Comparison of ENCODE assay signal across 28 cellular contexts in the genomic region with DNA sequence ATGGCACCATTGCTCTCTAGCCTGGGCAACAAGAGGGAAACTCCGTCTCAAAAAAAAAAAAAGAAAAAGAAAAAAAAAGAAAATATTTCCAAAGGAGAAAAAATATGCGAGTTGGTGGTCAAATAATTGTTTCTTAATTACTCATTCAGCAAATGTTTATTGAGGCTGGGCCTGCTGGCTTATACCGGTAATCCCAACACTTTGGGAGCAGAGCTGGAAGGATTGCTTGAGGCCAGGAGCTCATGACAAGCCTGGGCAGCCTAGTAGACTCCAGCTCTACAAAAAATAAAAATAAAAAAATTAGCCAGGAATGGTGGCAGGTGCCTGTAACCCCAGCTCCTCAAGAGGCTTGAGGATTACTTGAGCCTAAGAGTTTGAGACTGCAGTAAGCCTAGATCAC. TPM values are rescaled to one million over a fixed set of nuclear protein-coding genes. Genes with fewer than 3 reads are reported as not detected.
DNase-seq lines count a peak whose midpoint lies in the region; ATAC-seq, FAIRE-seq and TF ChIP-seq lines count a peak whose summit lies in the region.
"Had no signal": no experiment of that assay in that cellular context is flagged by ENCODE, and none has a peak within 500 bp of the region (broad histone marks: within the 10 kb centered on the region; RNA-seq: fewer than 3 reads in every experiment).

No MANE protein-coding gene starts in this region.

- H3K36me3 Mint-ChIP-seq in CD4-positive, alpha-beta memory T cell, result peaks cover 0 to 7% of the 10 kb centered on the region in 2 donors

- H2AFZ ChIP-seq in GM12878 (ENCODE audit: control insufficient read depth, low read depth, low read length) (peak overlapping the region; percentile 17; the same call in 1 of the 2 replicates), trophoblast cell (ENCODE audit: insufficient read depth, low read length, poor library complexity) (no peak overlapping the region)
- H2AFZ ChIP-seq: PC-9 had no signal

- no peaks in the 10 kb centered on the region for H4K20me1 ChIP-seq in GM12878 (ENCODE audit: control insufficient read depth, insufficient read depth)

- H3K4me2 ChIP-seq in GM12878 (ENCODE audit: control insufficient read depth, insufficient read depth) (no peak overlapping the region), trophoblast cell (ENCODE audit: low read length) (no peak overlapping the region)
- H3K4me2 ChIP-seq: PC-9 had no signal

- no peak for TF ChIP-seq POLR2A in GM12878 (IDR thresholded peaks at IDR 0.05; ENCODE audit: low read depth, low read length)

- no peak overlapping the region for H3K23ac ChIP-seq in trophoblast cell (ENCODE audit: low read length)

- TF ChIP-seq RAD21 in GM12878 (IDR thresholded peaks at IDR 0.05; ENCODE audit: insufficient read depth, low read depth, low read length), result no peak

- no peak overlapping the region for H2BK12ac ChIP-seq in trophoblast cell (ENCODE audit: low read length)

- no peak for TF ChIP-seq EP300 in GM12878 (IDR thresholded peaks at IDR 0.05; ENCODE audit: borderline replicate concordance in 1 of 2, control insufficient read depth in 1 of 2, low read depth in 2 of 2, low read length in 2 of 2)

- H3K36me3 ChIP-seq in GM12878 (ENCODE audit: control insufficient read depth in 2 of 2, insufficient read depth in 2 of 2, low read length in 1 of 2), result no peaks in the 10 kb centered on the region; a peak in 1 of 4 replicates
- no peaks in the 10 kb centered on the region for H3K36me3 ChIP-seq in trophoblast cell (ENCODE audit: control insufficient read depth in 1 of 2, insufficient read depth in 2 of 2, low read length in 2 of 2)
- H3K36me3 ChIP-seq in CD4-positive, alpha-beta memory T cell (ENCODE audit: insufficient read depth, low read length), result no peaks in the 10 kb centered on the region

- H3K9me3 ChIP-seq in GM12878 (replicated peaks; ENCODE audit: control insufficient read depth, insufficient read depth, low read length) (no peaks in the 10 kb centered on the region; the same call in 2 of the 3 replicates), trophoblast cell (ENCODE audit: insufficient read depth, low read depth, low read length) (no peaks in the 10 kb centered on the region)
- H3K9me3 ChIP-seq in CD4-positive, alpha-beta memory T cell (ENCODE audit: control insufficient read depth in 1 of 2, low read length in 2 of 2), result no peaks in the 10 kb centered on the region

- FAIRE-seq in GM12878 (lab: Jason Lieb, UNC), result no peak
- FAIRE-seq: H1, HepG2 had no signal

- no TSS peak for BruUV-seq in GM12878 (replicated peaks; lab: Mats Ljungman, UMichigan)

- RAD21 ChIA-PET in GM12878 (lab: Charles Lee; ENCODE audit: unreplicated experiment), result interaction anchor here (0.8 to 2.1 kb wide), 3 partner anchors 8 to 44 kb away, joined by 4 to 10 read pairs (median 5); partner anchors contain the start of gene RPUSD2

- H3K27ac ChIP-seq in GM12878 (ENCODE audit: control insufficient read depth, insufficient read depth) (0 out of 2 replicates have a peak overlapping the region, but pooled peaks have one; percentile 25), trophoblast cell (ENCODE audit: low read depth, low read length) (no peak overlapping the region)
- H3K27ac ChIP-seq in CD4-positive, alpha-beta memory T cell (ENCODE audit: low read depth, low read length), result no peak overlapping the region
- H3K27ac ChIP-seq: C4-2B, PC-9 had no signal

- no peak overlapping the region for H3K4me3 Mint-ChIP-seq in CD4-positive, alpha-beta memory T cell
- H3K4me3 Mint-ChIP-seq: B cell; T-helper 1 cell treated with Interleukin-12 subunit alpha and Interleukin-12 subunit beta and Interleukin-4 antibody, amounts not matched to agents 30 μg/mL and 1 μg/mL, for 36 hours had no signal

- H3K4ac ChIP-seq in trophoblast cell (ENCODE audit: low read depth, low read length), result peak overlapping the region; percentile 36

- H2BK5ac ChIP-seq in trophoblast cell (ENCODE audit: low read depth, low read length, poor library complexity), result no peak overlapping the region

- intact Hi-C loops in GM12878 (cut with micrococcal nuclease; ENCODE audit: unreplicated experiment), result loop anchor here (10.0 kb wide), 2 partner anchors 153 to 277 kb away; partner anchors contain the start of genes BAHD1 and RHOV
- intact Hi-C loops in CD4-positive, alpha-beta memory T cell (cut with micrococcal nuclease), result loop anchor here (10.0 kb wide), 1 partner anchor 157 kb away; the partner anchor contains the start of gene RMDN3

- H2BK120ac ChIP-seq in trophoblast cell (ENCODE audit: insufficient read depth, low read length, poor library complexity), result no peak overlapping the region

- no peaks in the 10 kb centered on the region for H3K27me3 ChIP-seq in GM12878 (replicated peaks in 1 of 2; ENCODE audit: control insufficient read depth in 2 of 2, insufficient read depth in 2 of 2, low read length in 1 of 2)
- H3K27me3 ChIP-seq in trophoblast cell (ENCODE audit: insufficient read depth, low read length), result no peaks in the 10 kb centered on the region
- H3K27me3 ChIP-seq in CD4-positive, alpha-beta memory T cell (ENCODE audit: insufficient read depth, low read length), result no peaks in the 10 kb centered on the region

- peaks cover 4% of the 10 kb centered on the region; the same call in 1 of the 2 replicates for H3K4me1 ChIP-seq in GM12878 (ENCODE audit: control insufficient read depth, insufficient read depth, low read length)
- no peaks in the 10 kb centered on the region for H3K4me1 ChIP-seq in trophoblast cell (ENCODE audit: control insufficient read depth in 1 of 2, insufficient read depth in 2 of 2, low read length in 2 of 2)
- H3K4me1 ChIP-seq in CD4-positive, alpha-beta memory T cell (ENCODE audit: insufficient read depth, low read length), result peaks cover 16% of the 10 kb centered on the region

- SMC1A ChIA-PET in GM12878 (lab: Charles Lee; ENCODE audit: uncharacterized antibody, unreplicated experiment), result interaction anchor here (0.6 to 2.0 kb wide), 10 partner anchors 8 to 158 kb away, joined by 3 to 12 read pairs (median 4); partner anchors contain the start of gene CCDC32

- peaks cover 63% of the 10 kb centered on the region for H3K79me2 ChIP-seq in GM12878 (ENCODE audit: control insufficient read depth, insufficient read depth, low read length)
- H3K79me2 ChIP-seq in trophoblast cell (ENCODE audit: control insufficient read depth, insufficient read depth, low read length, poor library complexity), result peaks cover 5% of the 10 kb centered on the region

- no peaks in the 10 kb centered on the region for H3K27me3 Mint-ChIP-seq in CD4-positive, alpha-beta memory T cell
- H3K27me3 Mint-ChIP-seq: B cell had no signal

- POLR2A ChIA-PET in GM12878 (lab: Charles Lee), result interaction anchor here (0.5 to 1.0 kb wide), 5 partner anchors 9 to 276 kb away, joined by 3 to 4 read pairs (median 3); partner anchors contain the start of gene RHOV
- POLR2A ChIA-PET in CD4-positive, alpha-beta memory T cell (lab: Charles Lee; ENCODE audit: partially characterized antibody), result interaction anchor here (1.7 kb wide), 1 partner anchor 29 kb away, joined by 5 read pairs; the partner anchor contains the start of gene RPUSD2

- no peak overlapping the region for H3K27ac Mint-ChIP-seq in CD4-positive, alpha-beta memory T cell
- H3K27ac Mint-ChIP-seq: B cell; T-helper 1 cell treated with Interleukin-12 subunit alpha and Interleukin-12 subunit beta and Interleukin-4 antibody, amounts not matched to agents 30 μg/mL and 1 μg/mL, for 36 hours had no signal

- in situ Hi-C loops in GM12878 (cut with MboI), result no loop called here

- H3K14ac ChIP-seq in trophoblast cell (ENCODE audit: low read length), result no peak overlapping the region

- ATAC-seq in GM12878, result no peak
- ATAC-seq: HepG2 had no signal

- no peak overlapping the region for H3K18ac ChIP-seq in trophoblast cell (ENCODE audit: low read length)

- CTCF ChIA-PET in GM12878 (lab: Yijun Ruan, JAX), result interaction anchor here (0.7 to 6.7 kb wide), 8 partner anchors 8 to 156 kb away, joined by 3 to 50 read pairs (median 4); no protein-coding TSS in a partner anchor
- CTCF ChIA-PET in CD4-positive, alpha-beta memory T cell (lab: Charles Lee; ENCODE audit: partially characterized antibody), result interaction anchor here (0.7 to 6.4 kb wide), 3 partner anchors 9 to 132 kb away, joined by 3 to 58 read pairs (median 3); no protein-coding TSS in a partner anchor

- DNase-seq in EH (ENCODE audit: low read depth), result peak; percentile 43
- peak; percentile 59 for DNase-seq in M059J (ENCODE audit: low read depth)
- no peak for DNase-seq in GM12878 (ENCODE audit: low read depth, low spot score)
- no peak for DNase-seq in trophoblast cell
- DNase-seq in GM19238 (ENCODE audit: insufficient read length, low spot score), result no peak
- DNase-seq in CD4-positive, alpha-beta memory T cell, result no peak
- DNase-seq in cerebellar nuclear complex (lab: John Stamatoyannopoulos, UW), result no peak
- DNase-seq: CD8-positive, alpha-beta memory T cell; DMS 273 treated with DMSO at 0.1 percent for 48 hours; DMS79; HCEC 1CT; Karpas-422; MV-4-11; NCI-H1105; NCI-H1436 treated with DMSO at 0.1 percent for 48 hours; NCI-H187 treated with DMSO at 0.1 percent for 48 hours; NCI-H2171 treated with DMSO at 0.1 percent for 48 hours; NCI-H524; NCI-H774; PC-9; RPMI8226; SHP77 treated with DMSO at 0.1 percent for 48 hours; SW 1271 had no signal

- WGBS in GM12878 (ENCODE audit: insufficient coverage, insufficient replicate concordance, low lambda C conversion rate, missing lambda C conversion rate), result 33% methylated on average over 2 of the region's 3 CpGs
- no CpG with 5 or more reads among the region's 3 CpGs for WGBS in trophoblast cell (ENCODE audit: extremely low coverage, insufficient coverage, insufficient read length)

- H3K4me3 ChIP-seq in GM12878, result no peak overlapping the region
- H3K4me3 ChIP-seq in trophoblast cell (ENCODE audit: low read depth, low read length), result no peak overlapping the region
- H3K4me3 ChIP-seq in CD4-positive, alpha-beta memory T cell (ENCODE audit: low read length in 2 of 2), result no peak overlapping the region
- H3K4me3 ChIP-seq: PC-9 had no signal

- TF ChIP-seq CTCF in GM12878 (IDR thresholded peaks at IDR 0.05 in 2 of 3, conservative IDR thresholded peaks at IDR 0.05 in 1 of 3; ENCODE audit: control insufficient read depth in 2 of 3, extremely low read depth in 1 of 3, insufficient read depth in 1 of 3, low read depth in 3 of 3, low read length in 3 of 3), result no peak

- peaks cover 12 to 20% (median 15%) of the 10 kb centered on the region in 4 donors for H3K4me1 Mint-ChIP-seq in CD4-positive, alpha-beta memory T cell

- no peak overlapping the region for H4K91ac ChIP-seq in trophoblast cell (ENCODE audit: low read depth, low read length)

- no peak overlapping the region for H4K12ac ChIP-seq in trophoblast cell (ENCODE audit: low read depth, low read length)

- H2AK5ac ChIP-seq in trophoblast cell (ENCODE audit: low read length), result no peak overlapping the region

- H3K79me1 ChIP-seq in trophoblast cell (ENCODE audit: low read length), result peaks cover 3% of the 10 kb centered on the region

- H3K9ac ChIP-seq in GM12878 (ENCODE audit: control insufficient read depth, insufficient read depth, low read length), result no peak overlapping the region
- no peak overlapping the region for H3K9ac ChIP-seq in trophoblast cell (ENCODE audit: low read length)

- no peak overlapping the region for H4K8ac ChIP-seq in trophoblast cell (ENCODE audit: low read depth, low read length)

- peaks cover 0 to 5% (median 0%) of the 10 kb centered on the region in 8 donors for H3K9me3 Mint-ChIP-seq in CD4-positive, alpha-beta memory T cell
- H3K9me3 Mint-ChIP-seq: CD8-positive, alpha-beta memory T cell; T-helper 1 cell treated with Interleukin-12 subunit alpha and Interleukin-12 subunit beta and Interleukin-4 antibody, amounts not matched to agents 30 μg/mL and 1 μg/mL, for 36 hours had no signal

RNA-seq across cellular contexts. Expression of gene KNL1, which starts 4.1 kb away (rescaled TPM):
- total RNA-seq in M059J (2014; rRNA removed; shearing (Covaris generic)), result 32.1 and 33.9 TPM in 2 replicates
- total RNA-seq in GM12878 (2013; cell fraction: nucleolus; rRNA removed), result 58.7 and 140 TPM in 2 replicates
- total RNA-seq in GM12878 (2014; rRNA removed) (31.3 and 41.5 TPM in 2 replicates), GM12878 (2014; rRNA removed; fragmentation: Illumina TruSeq; extraction: Trizol) (55.5 and 58.1 TPM in 2 replicates), GM12878 (2021) (25.7 and 29.3 TPM in 2 replicates)
- 3.3 TPM for polyA plus RNA-seq in GM12878 (2011; ENCODE audit: low read depth)
- polyA plus RNA-seq in GM12878 (2011; rRNA removed) (44.1 and 73.9 TPM in 2 replicates), GM12878 (2014; fragmentation: Illumina TruSeq; extraction: Trizol) (42.7 and 44.0 TPM in 2 replicates), GM12878 (2014; fragmentation: Nextera tagmentation; extraction: Ambion mirVana) (10 to 100 TPM; 10.9 to 15.8 TPM), GM12878 (2014; rRNA removed) (11.2 and 12.1 TPM in 2 replicates), GM12878 (2016; fragmentation: Nextera tagmentation; extraction: Ambion mirVana) (10 to 100 TPM; 26.3 to 30.5 TPM)
- polyA plus RNA-seq in GM12878 (2011; cell fraction: cytosol; rRNA removed), result 12.2 and 13.2 TPM in 2 replicates
- polyA plus RNA-seq in GM12878 (2011; cell fraction: nucleus; rRNA removed), result 29.8 and 35.3 TPM in 2 replicates
- polyA plus RNA-seq in GM12878 (2012), result 7.5 and 7.8 TPM in 2 replicates
- 43.3 and 73.0 TPM in 2 replicates for polyA minus RNA-seq in GM12878 (2011; rRNA and poly(A)+ RNA removed)
- polyA minus RNA-seq in GM12878 (2011; cell fraction: cytosol; rRNA and poly(A)+ RNA removed), result 21.1 and 26.9 TPM in 2 replicates
- polyA minus RNA-seq in GM12878 (2011; cell fraction: nucleus; rRNA and poly(A)+ RNA removed), result 29.4 and 43.6 TPM in 2 replicates
- polyA plus RNA-seq in trophoblast cell (2013), result 10.1 and 11.0 TPM in 2 replicates
- total RNA-seq in CD4-positive, alpha-beta memory T cell, result 1 to 10 TPM in 1 of 2 experiments, under 1 TPM in 1; 0.99 to 1.2 TPM
- under 1 TPM in 1 of 2 donors, not detected in 1; 0.10 TPM for polyA plus RNA-seq in CD4-positive, alpha-beta memory T cell

RNA-seq across cellular contexts. Expression of gene RPUSD2, which starts 29.0 kb away (rescaled TPM):
- total RNA-seq in M059J (2014; rRNA removed; shearing (Covaris generic)), result 9.4 and 11.0 TPM in 2 replicates
- total RNA-seq in GM12878 (2013; cell fraction: nucleolus; rRNA removed), result 11.6 and 15.9 TPM in 2 replicates
- total RNA-seq in GM12878 (2014; rRNA removed), result 25.5 and 26.0 TPM in 2 replicates
- 13.1 and 14.4 TPM in 2 replicates for total RNA-seq in GM12878 (2014; rRNA removed; fragmentation: Illumina TruSeq; extraction: Trizol)
- 22.7 and 26.1 TPM in 2 replicates for total RNA-seq in GM12878 (2021)
- 6.1 TPM for polyA plus RNA-seq in GM12878 (2011; ENCODE audit: low read depth)
- 7.4 and 16.2 TPM in 2 replicates for polyA plus RNA-seq in GM12878 (2011; rRNA removed)
- 14.9 and 20.1 TPM in 2 replicates for polyA plus RNA-seq in GM12878 (2011; cell fraction: cytosol; rRNA removed)
- polyA plus RNA-seq in GM12878 (2011; cell fraction: nucleus; rRNA removed), result 9.4 and 13.7 TPM in 2 replicates
- 10.8 and 11.7 TPM in 2 replicates for polyA plus RNA-seq in GM12878 (2012)
- polyA plus RNA-seq in GM12878 (2014; fragmentation: Illumina TruSeq; extraction: Trizol), result 8.5 and 12.7 TPM in 2 replicates
- polyA plus RNA-seq in GM12878 (2014; fragmentation: Nextera tagmentation; extraction: Ambion mirVana), result 1 to 10 TPM; 4.0 to 8.7 TPM
- polyA plus RNA-seq in GM12878 (2014; rRNA removed), result 20.9 and 26.5 TPM in 2 replicates
- polyA plus RNA-seq in GM12878 (2016; fragmentation: Nextera tagmentation; extraction: Ambion mirVana), result 10 to 100 TPM; 29.5 to 33.3 TPM
- polyA minus RNA-seq in GM12878 (2011; rRNA and poly(A)+ RNA removed), result 21.3 and 25.2 TPM in 2 replicates
- 7.4 and 7.5 TPM in 2 replicates for polyA minus RNA-seq in GM12878 (2011; cell fraction: cytosol; rRNA and poly(A)+ RNA removed)
- polyA minus RNA-seq in GM12878 (2011; cell fraction: nucleus; rRNA and poly(A)+ RNA removed), result 5.7 and 17.0 TPM in 2 replicates
- polyA plus RNA-seq in trophoblast cell (2013), result 6.3 and 6.5 TPM in 2 replicates
- total RNA-seq in CD4-positive, alpha-beta memory T cell, result 10 to 100 TPM; 13.6 to 15.1 TPM
- 10 to 100 TPM; 19.4 to 25.0 TPM for polyA plus RNA-seq in CD4-positive, alpha-beta memory T cell

RNA-seq across cellular contexts. Expression of gene CCDC32, which starts 33.3 kb away (rescaled TPM):
- 13.3 and 24.9 TPM in 2 replicates for total RNA-seq in M059J (2014; rRNA removed; shearing (Covaris generic))
- total RNA-seq in GM12878 (2013; cell fraction: nucleolus; rRNA removed), result 50.4 and 56.8 TPM in 2 replicates
- total RNA-seq in GM12878 (2014; rRNA removed) (30.2 and 47.0 TPM in 2 replicates), GM12878 (2014; rRNA removed; fragmentation: Illumina TruSeq; extraction: Trizol) (34.0 and 34.3 TPM in 2 replicates), GM12878 (2021) (36.0 and 38.6 TPM in 2 replicates)
- polyA plus RNA-seq in GM12878 (2011; ENCODE audit: low read depth), result 33.6 TPM
- polyA plus RNA-seq in GM12878 (2011; rRNA removed) (66.2 and 72.9 TPM in 2 replicates), GM12878 (2014; fragmentation: Illumina TruSeq; extraction: Trizol) (34.3 and 48.3 TPM in 2 replicates), GM12878 (2014; fragmentation: Nextera tagmentation; extraction: Ambion mirVana) (10 to 100 TPM; 67.0 to 74.3 TPM), GM12878 (2014; rRNA removed) (31.0 and 33.2 TPM in 2 replicates), GM12878 (2016; fragmentation: Nextera tagmentation; extraction: Ambion mirVana) (10 to 100 TPM; 57.1 to 61.0 TPM)
- 72.1 and 86.0 TPM in 2 replicates for polyA plus RNA-seq in GM12878 (2011; cell fraction: cytosol; rRNA removed)
- polyA plus RNA-seq in GM12878 (2011; cell fraction: nucleus; rRNA removed), result 25.4 and 45.2 TPM in 2 replicates
- 41.2 and 41.4 TPM in 2 replicates for polyA plus RNA-seq in GM12878 (2012)
- 52.4 and 74.0 TPM in 2 replicates for polyA minus RNA-seq in GM12878 (2011; rRNA and poly(A)+ RNA removed)
- 4.5 and 9.5 TPM in 2 replicates for polyA minus RNA-seq in GM12878 (2011; cell fraction: cytosol; rRNA and poly(A)+ RNA removed)
- polyA minus RNA-seq in GM12878 (2011; cell fraction: nucleus; rRNA and poly(A)+ RNA removed), result 13.8 and 24.0 TPM in 2 replicates
- 15.4 and 16.5 TPM in 2 replicates for polyA plus RNA-seq in trophoblast cell (2013)
- 10 to 100 TPM; 31.7 to 32.4 TPM for total RNA-seq in CD4-positive, alpha-beta memory T cell
- 10 to 100 TPM; 41.9 to 49.3 TPM for polyA plus RNA-seq in CD4-positive, alpha-beta memory T cell

Comparison
In these comparisons a context has a peak if more than half of its experiments do, and no peak if none do; other contexts are left out.
1. DNase-seq: peak in EH (single experiment) and M059J (single experiment); none in GM12878 (single experiment), trophoblast cell (0 of 2), GM19238 (single experiment), CD4-positive, alpha-beta memory T cell (0 of 5) and cerebellar nuclear complex (0 of 2).
2. RNA of gene KNL1, which starts 4.1 kb away (total RNA-seq): 32.1 to 33.9 TPM in M059J and 25.7 to 140 TPM in GM12878; 0.99 to 1.2 TPM in CD4-positive, alpha-beta memory T cell; every median in the first group is over 10 times any median in the second.